16 cellular contexts compared by ENCODE assay signal in genomic region chr19:45096700-45097099, GRCh38. TPM values are rescaled to one million over a fixed set of nuclear protein-coding genes. Genes with fewer than 3 reads are reported as not detected.
DNase-seq lines count a peak whose midpoint lies in the region; ATAC-seq and TF ChIP-seq lines count a peak whose summit lies in the region.
"Had no signal": no experiment of that assay in that cellular context is flagged by ENCODE, and none has a peak within 500 bp of the region (broad histone marks: within the 10 kb centered on the region; RNA-seq: fewer than 3 reads in every experiment).

No MANE protein-coding gene starts in this region.

- H3K27me3 ChIP-seq in layer of hippocampus (ENCODE audit: control insufficient read depth, insufficient read depth, low read length) (no peaks in the 10 kb centered on the region), colonic mucosa (no peaks in the 10 kb centered on the region)
- H3K27me3 ChIP-seq: gastroesophageal sphincter had no signal

- H3K27ac ChIP-seq in layer of hippocampus (ENCODE audit: low read depth, low read length) = peak overlapping the region; percentile 15
- no peak overlapping the region for H3K27ac ChIP-seq in colonic mucosa
- H3K27ac ChIP-seq: 22Rv1, VCaP had no signal

- POLR2A ChIA-PET in activated CD4-positive, alpha-beta T cell treated with anti-CD3 and anti-CD28 coated beads for 36 hours (lab: Charles Lee) = no interaction called here

- H3K9ac ChIP-seq in colonic mucosa (ENCODE audit: low read depth in 2 of 2, low read length in 2 of 2) = no peak overlapping the region

- no peak overlapping the region for H3K4me3 Mint-ChIP-seq in activated CD4-positive, alpha-beta T cell treated with anti-CD3 and anti-CD28 coated beads for 36 hours
- no peak overlapping the region for H3K4me3 Mint-ChIP-seq in activated CD4-positive, alpha-beta T cell treated with anti-CD3 and anti-CD28 coated beads, Interleukin-2, amount 10 ng/mL, durations not matched to agents 24 days and 14 days
- H3K4me3 Mint-ChIP-seq in activated naive CD8-positive, alpha-beta T cell treated with anti-CD3 and anti-CD28 coated beads for 36 hours = no peak overlapping the region
- no peak overlapping the region for H3K4me3 Mint-ChIP-seq in stimulated activated memory B cell treated with anti-CD40 and anti-IgM and Interleukin-4, amounts not matched to agents 10 μg/mL and 1 μg/mL and 100 μg/mL, for 72 hours

- CTCF ChIA-PET in activated CD4-positive, alpha-beta T cell treated with anti-CD3 and anti-CD28 coated beads for 36 hours (lab: Charles Lee) = interaction anchor here (0.6 to 1.0 kb wide), 2 partner anchors 14 to 175 kb away, joined by 3 read pairs; no protein-coding TSS in a partner anchor

- intact Hi-C loops in activated CD4-positive, alpha-beta T cell treated with anti-CD3 and anti-CD28 coated beads for 36 hours (cut with DNase I, micrococcal nuclease) = no loop called here
- intact Hi-C loops in activated CD4-positive, alpha-beta T cell treated with anti-CD3 and anti-CD28 coated beads, Interleukin-2, amount 10 ng/mL, durations not matched to agents 24 days and 14 days (cut with micrococcal nuclease) = no loop called here
- intact Hi-C loops in colonic mucosa (cut with DNase I) = no loop called here

- no peak for TF ChIP-seq CTCF in colonic mucosa (IDR thresholded peaks at IDR 0.05)

- peaks cover 59% of the 10 kb centered on the region for H3K4me1 Mint-ChIP-seq in activated CD4-positive, alpha-beta T cell treated with anti-CD3 and anti-CD28 coated beads for 36 hours
- peaks cover 37% of the 10 kb centered on the region for H3K4me1 Mint-ChIP-seq in activated CD4-positive, alpha-beta T cell treated with anti-CD3 and anti-CD28 coated beads, Interleukin-2, amount 10 ng/mL, durations not matched to agents 24 days and 14 days
- peaks cover 66% of the 10 kb centered on the region for H3K4me1 Mint-ChIP-seq in activated naive CD8-positive, alpha-beta T cell treated with anti-CD3 and anti-CD28 coated beads for 36 hours
- peaks cover 78% of the 10 kb centered on the region for H3K4me1 Mint-ChIP-seq in stimulated activated memory B cell treated with anti-CD40 and anti-IgM and Interleukin-4, amounts not matched to agents 10 μg/mL and 1 μg/mL and 100 μg/mL, for 72 hours

- no peaks in the 10 kb centered on the region for H3K9me3 ChIP-seq in colonic mucosa
- H3K9me3 ChIP-seq: gastroesophageal sphincter had no signal

- no peaks in the 10 kb centered on the region for H3K9me3 Mint-ChIP-seq in activated CD4-positive, alpha-beta T cell treated with anti-CD3 and anti-CD28 coated beads for 36 hours (ENCODE audit: low read depth)
- H3K9me3 Mint-ChIP-seq in activated CD4-positive, alpha-beta T cell treated with anti-CD3 and anti-CD28 coated beads, Interleukin-2, amount 10 ng/mL, durations not matched to agents 24 days and 14 days = no peaks in the 10 kb centered on the region
- H3K9me3 Mint-ChIP-seq in activated naive CD8-positive, alpha-beta T cell treated with anti-CD3 and anti-CD28 coated beads for 36 hours = no peaks in the 10 kb centered on the region
- H3K9me3 Mint-ChIP-seq in stimulated activated memory B cell treated with anti-CD40 and anti-IgM and Interleukin-4, amounts not matched to agents 10 μg/mL and 1 μg/mL and 100 μg/mL, for 72 hours = no peaks in the 10 kb centered on the region

- H3K36me3 ChIP-seq in colonic mucosa = no peaks in the 10 kb centered on the region
- H3K36me3 ChIP-seq: gastroesophageal sphincter had no signal

- no peak overlapping the region for H3K4me3 ChIP-seq in colonic mucosa
- H3K4me3 ChIP-seq: gastroesophageal sphincter had no signal

- H3K4me1 ChIP-seq in colonic mucosa = peaks cover 18% of the 10 kb centered on the region

- H3K36me3 Mint-ChIP-seq in activated CD4-positive, alpha-beta T cell treated with anti-CD3 and anti-CD28 coated beads for 36 hours (ENCODE audit: low read depth) = peaks cover 9% of the 10 kb centered on the region
- peaks cover 7% of the 10 kb centered on the region for H3K36me3 Mint-ChIP-seq in activated CD4-positive, alpha-beta T cell treated with anti-CD3 and anti-CD28 coated beads, Interleukin-2, amount 10 ng/mL, durations not matched to agents 24 days and 14 days (ENCODE audit: low read depth)
- peaks cover 22% of the 10 kb centered on the region for H3K36me3 Mint-ChIP-seq in activated naive CD8-positive, alpha-beta T cell treated with anti-CD3 and anti-CD28 coated beads for 36 hours
- H3K36me3 Mint-ChIP-seq in stimulated activated memory B cell treated with anti-CD40 and anti-IgM and Interleukin-4, amounts not matched to agents 10 μg/mL and 1 μg/mL and 100 μg/mL, for 72 hours = peaks cover 6% of the 10 kb centered on the region

- no peak for DNase-seq in activated CD4-positive, alpha-beta T cell treated with anti-CD3 and anti-CD28 coated beads for 36 hours
- no peak for DNase-seq in activated CD4-positive, alpha-beta T cell treated with anti-CD3 and anti-CD28 coated beads, Interleukin-2, amount 10 ng/mL, durations not matched to agents 24 days and 14 days
- DNase-seq in activated naive CD8-positive, alpha-beta T cell treated with anti-CD3 and anti-CD28 coated beads for 36 hours = no peak
- no peak for DNase-seq in NCI-H1092 treated with DMSO at 0.1 percent for 48 hours (lab: John Stamatoyannopoulos, UW)
- no peak for DNase-seq in colonic mucosa
- DNase-seq: aorta; COR-L47; effector CD8-positive, alpha-beta T cell; stimulated activated CD4-positive, alpha-beta T cell treated with anti-CD3 and anti-CD28 coated beads, Interleukin-4, amount 100 ng/mL, for 4 hours; stimulated activated naive CD4-positive, alpha-beta T cell treated with Interleukin-2 at 50 U/mL for 16 hours had no signal

- ATAC-seq in activated CD4-positive, alpha-beta T cell treated with anti-CD3 and anti-CD28 coated beads for 36 hours = no peak
- no peak for ATAC-seq in stimulated activated memory B cell treated with anti-CD40 and anti-IgM and Interleukin-4, amounts not matched to agents 10 μg/mL and 1 μg/mL and 100 μg/mL, for 72 hours
- no peak for ATAC-seq in HG03565 (IDR thresholded peaks at IDR 0.05; ENCODE audit: unreplicated experiment)
- ATAC-seq: gastroesophageal sphincter had no signal

- peak overlapping the region; percentile 45 for H3K27ac Mint-ChIP-seq in activated CD4-positive, alpha-beta T cell treated with anti-CD3 and anti-CD28 coated beads for 36 hours
- no peak overlapping the region for H3K27ac Mint-ChIP-seq in activated CD4-positive, alpha-beta T cell treated with anti-CD3 and anti-CD28 coated beads, Interleukin-2, amount 10 ng/mL, durations not matched to agents 24 days and 14 days
- peak overlapping the region; percentile 9 for H3K27ac Mint-ChIP-seq in activated naive CD8-positive, alpha-beta T cell treated with anti-CD3 and anti-CD28 coated beads for 36 hours
- H3K27ac Mint-ChIP-seq in stimulated activated memory B cell treated with anti-CD40 and anti-IgM and Interleukin-4, amounts not matched to agents 10 μg/mL and 1 μg/mL and 100 μg/mL, for 72 hours = peak overlapping the region; percentile 23

- no peaks in the 10 kb centered on the region for H3K27me3 Mint-ChIP-seq in activated CD4-positive, alpha-beta T cell treated with anti-CD3 and anti-CD28 coated beads for 36 hours
- H3K27me3 Mint-ChIP-seq in activated CD4-positive, alpha-beta T cell treated with anti-CD3 and anti-CD28 coated beads, Interleukin-2, amount 10 ng/mL, durations not matched to agents 24 days and 14 days = no peaks in the 10 kb centered on the region
- H3K27me3 Mint-ChIP-seq in activated naive CD8-positive, alpha-beta T cell treated with anti-CD3 and anti-CD28 coated beads for 36 hours = no peaks in the 10 kb centered on the region
- H3K27me3 Mint-ChIP-seq in stimulated activated memory B cell treated with anti-CD40 and anti-IgM and Interleukin-4, amounts not matched to agents 10 μg/mL and 1 μg/mL and 100 μg/mL, for 72 hours = no peaks in the 10 kb centered on the region

RNA-seq across cellular contexts. Expression of gene PPP1R37, which starts 3.7 kb away (rescaled TPM):
- total RNA-seq in activated CD4-positive, alpha-beta T cell treated with anti-CD3 and anti-CD28 coated beads for 36 hours = 10 to 100 TPM; 12.5 to 14.1 TPM
- total RNA-seq in activated CD4-positive, alpha-beta T cell treated with anti-CD3 and anti-CD28 coated beads, Interleukin-2, amount 10 ng/mL, durations not matched to agents 24 days and 14 days = 20.3 and 21.8 TPM in 2 replicates
- total RNA-seq in activated naive CD8-positive, alpha-beta T cell treated with anti-CD3 and anti-CD28 coated beads for 36 hours = 10 to 100 TPM; 13.3 to 15.3 TPM
- 10 to 100 TPM; 28.2 to 46.9 TPM for total RNA-seq in colonic mucosa

RNA-seq across cellular contexts. Expression of gene GEMIN7, which starts 17.6 kb away (rescaled TPM):
- total RNA-seq in activated CD4-positive, alpha-beta T cell treated with anti-CD3 and anti-CD28 coated beads for 36 hours = 10 to 100 TPM; 35.4 to 35.5 TPM
- 51.5 and 54.3 TPM in 2 replicates for total RNA-seq in activated CD4-positive, alpha-beta T cell treated with anti-CD3 and anti-CD28 coated beads, Interleukin-2, amount 10 ng/mL, durations not matched to agents 24 days and 14 days
- total RNA-seq in activated naive CD8-positive, alpha-beta T cell treated with anti-CD3 and anti-CD28 coated beads for 36 hours = 10 to 100 TPM; 53.6 to 58.2 TPM
- 10 to 100 TPM; 22.4 to 37.5 TPM for total RNA-seq in colonic mucosa

RNA-seq across cellular contexts. Expression of gene ZNF296, which starts 20.4 kb away (rescaled TPM):
- 1 to 10 TPM; 3.1 to 4.8 TPM for total RNA-seq in activated CD4-positive, alpha-beta T cell treated with anti-CD3 and anti-CD28 coated beads for 36 hours
- total RNA-seq in activated CD4-positive, alpha-beta T cell treated with anti-CD3 and anti-CD28 coated beads, Interleukin-2, amount 10 ng/mL, durations not matched to agents 24 days and 14 days = 4.7 and 5.3 TPM in 2 replicates
- 1 to 10 TPM; 5.4 to 6.3 TPM for total RNA-seq in activated naive CD8-positive, alpha-beta T cell treated with anti-CD3 and anti-CD28 coated beads for 36 hours
- total RNA-seq in colonic mucosa = 1 to 10 TPM; 3.4 to 7.0 TPM

RNA-seq across cellular contexts. Expression of gene CLASRP, which starts 57.9 kb away (rescaled TPM):
- 100 to 1,000 TPM; 101 to 103 TPM for total RNA-seq in activated CD4-positive, alpha-beta T cell treated with anti-CD3 and anti-CD28 coated beads for 36 hours
- 107 and 111 TPM in 2 replicates for total RNA-seq in activated CD4-positive, alpha-beta T cell treated with anti-CD3 and anti-CD28 coated beads, Interleukin-2, amount 10 ng/mL, durations not matched to agents 24 days and 14 days
- total RNA-seq in activated naive CD8-positive, alpha-beta T cell treated with anti-CD3 and anti-CD28 coated beads for 36 hours = 10 to 100 TPM; 89.9 to 94.2 TPM
- 10 to 100 TPM; 53.5 to 82.6 TPM for total RNA-seq in colonic mucosa
